In genomic region chr1:119611701-119612113, GRCh38 we compare ENCODE assay signal across 7 cellular contexts. TPM values are rescaled to one million over a fixed set of nuclear protein-coding genes. Genes with fewer than 3 reads are reported as not detected.
DNase-seq lines count a peak whose midpoint lies in the region; ATAC-seq and TF ChIP-seq lines count a peak whose summit lies in the region.

No MANE protein-coding gene starts in this region.

- peaks cover 10% of the 10 kb centered on the region for H3K27me3 Mint-ChIP-seq in activated naive CD4-positive, alpha-beta T cell treated with anti-CD3 and anti-CD28 coated beads, Interleukin-2, amount 10 ng/mL, durations not matched to agents 7 days and 5 days

- H3K27me3 ChIP-seq in RWPE2 (ENCODE audit: insufficient read depth, poor library complexity, severe bottlenecking) (no peaks in the 10 kb centered on the region), prostate gland (replicated peaks; ENCODE audit: insufficient read depth) (no peaks in the 10 kb centered on the region)

- no peaks in the 10 kb centered on the region for H3K9me3 ChIP-seq in RWPE2 (ENCODE audit: severe bottlenecking)
- H3K9me3 ChIP-seq in prostate gland: no peaks in the 10 kb centered on the region

- intact Hi-C loops in cardiac septum (cut with DNase I): loop anchor here (2.0 to 5.0 kb wide), 3 partner anchors 29 to 131 kb away; partner anchors contain the start of gene ZNF697
- intact Hi-C loops in prostate gland (cut with DNase I): loop anchor here (2.0 kb wide), 1 partner anchor 51 kb away; no protein-coding TSS in a partner anchor

- no peak for TF ChIP-seq POLR2A in prostate gland (IDR thresholded peaks at IDR 0.05)

- peak; percentile 73 for DNase-seq in GM13976 (ENCODE audit: low spot score)
- DNase-seq in LHCN-M2 (ENCODE audit: low read depth): peak; percentile 15
- DNase-seq in RWPE2 (ENCODE audit: low spot score): peak; percentile 74
- peak; percentile 86 for DNase-seq in activated naive CD4-positive, alpha-beta T cell treated with anti-CD3 and anti-CD28 coated beads, Interleukin-2, amount 10 ng/mL, durations not matched to agents 7 days and 5 days
- peak; percentile 86 for DNase-seq in cardiac septum (ENCODE audit: low spot score)
- DNase-seq in prostate gland (ENCODE audit: low spot score): peak; percentile 86

- ATAC-seq in RWPE2 (ENCODE audit: low read depth): peak; percentile 62
- ATAC-seq in HG03280 (IDR thresholded peaks at IDR 0.05; ENCODE audit: unreplicated experiment): no peak

- in situ Hi-C loops in GM13976 (cut with MboI; ENCODE audit: low sequenced_read_pairs, unreplicated experiment): no loop called here

- CTCF ChIA-PET in activated naive CD4-positive, alpha-beta T cell treated with anti-CD3 and anti-CD28 coated beads, Interleukin-2, amount 10 ng/mL, durations not matched to agents 7 days and 5 days (lab: Charles Lee): interaction anchor here (0.8 to 4.7 kb wide), 7 partner anchors 11 to 133 kb away, joined by 3 to 84 read pairs (median 4); no protein-coding TSS in a partner anchor

- H3K4me3 Mint-ChIP-seq in activated naive CD4-positive, alpha-beta T cell treated with anti-CD3 and anti-CD28 coated beads, Interleukin-2, amount 10 ng/mL, durations not matched to agents 7 days and 5 days: no peak overlapping the region

- no peaks in the 10 kb centered on the region for H3K9me3 Mint-ChIP-seq in activated naive CD4-positive, alpha-beta T cell treated with anti-CD3 and anti-CD28 coated beads, Interleukin-2, amount 10 ng/mL, durations not matched to agents 7 days and 5 days

- TF ChIP-seq CTCF in GM13976 (IDR thresholded peaks at IDR 0.05; ENCODE audit: borderline replicate concordance, control extremely low read depth, extremely low read depth, insufficient read depth, missing control alignments): peak; percentile 96
- TF ChIP-seq CTCF in RWPE2 (IDR thresholded peaks at IDR 0.05; ENCODE audit: poor library complexity, severe bottlenecking): peak; percentile 96
- TF ChIP-seq CTCF in prostate gland (IDR thresholded peaks at IDR 0.05): peak; percentile 64 to 94 (median 86)

- no peaks in the 10 kb centered on the region for H3K36me3 ChIP-seq in RWPE2 (ENCODE audit: low read depth)
- no peaks in the 10 kb centered on the region for H3K36me3 ChIP-seq in prostate gland

- no peaks in the 10 kb centered on the region for H3K4me1 Mint-ChIP-seq in activated naive CD4-positive, alpha-beta T cell treated with anti-CD3 and anti-CD28 coated beads, Interleukin-2, amount 10 ng/mL, durations not matched to agents 7 days and 5 days

- no peaks in the 10 kb centered on the region for H3K36me3 Mint-ChIP-seq in activated naive CD4-positive, alpha-beta T cell treated with anti-CD3 and anti-CD28 coated beads, Interleukin-2, amount 10 ng/mL, durations not matched to agents 7 days and 5 days

- H3K27ac Mint-ChIP-seq in activated naive CD4-positive, alpha-beta T cell treated with anti-CD3 and anti-CD28 coated beads, Interleukin-2, amount 10 ng/mL, durations not matched to agents 7 days and 5 days: no peak overlapping the region

- 18% methylated on average over 8 of the region's 8 CpGs for WGBS in prostate gland

- no peaks in the 10 kb centered on the region for H3K4me1 ChIP-seq in RWPE2 (ENCODE audit: insufficient read depth, poor library complexity, severe bottlenecking)
- no peaks in the 10 kb centered on the region for H3K4me1 ChIP-seq in prostate gland (replicated peaks)

- H3K4me3 ChIP-seq in RWPE2 (ENCODE audit: severe bottlenecking) (no peak overlapping the region), prostate gland (no peak overlapping the region)

- H3K27ac ChIP-seq in RWPE2 (ENCODE audit: poor library complexity, severe bottlenecking) (no peak overlapping the region), prostate gland (no peak overlapping the region)

RNA-seq across cellular contexts. Expression of gene ZNF697, which starts 36.4 kb away (rescaled TPM):
- total RNA-seq in LHCN-M2 (2014; rRNA removed) (2.2 and 2.3 TPM in 2 replicates), cardiac septum (15.1 TPM), prostate gland (10 to 100 TPM; 17.4 to 25.6 TPM)
- polyA plus RNA-seq in LHCN-M2 (2012): 1.2 TPM

Comparison
In these comparisons a context has a peak if more than half of its experiments do, and no peak if none do; other contexts are left out.
1. DNase-seq: peak in every context shown above with its lines; median percentile 86 in activated naive CD4-positive, alpha-beta T cell treated with anti-CD3 and anti-CD28 coated beads, Interleukin-2, amount 10 ng/mL, durations not matched to agents 7 days and 5 days; 86 in cardiac septum; 86 in prostate gland; 74 in RWPE2; 73 in GM13976; 15 in LHCN-M2.